In the genomic region with DNA sequence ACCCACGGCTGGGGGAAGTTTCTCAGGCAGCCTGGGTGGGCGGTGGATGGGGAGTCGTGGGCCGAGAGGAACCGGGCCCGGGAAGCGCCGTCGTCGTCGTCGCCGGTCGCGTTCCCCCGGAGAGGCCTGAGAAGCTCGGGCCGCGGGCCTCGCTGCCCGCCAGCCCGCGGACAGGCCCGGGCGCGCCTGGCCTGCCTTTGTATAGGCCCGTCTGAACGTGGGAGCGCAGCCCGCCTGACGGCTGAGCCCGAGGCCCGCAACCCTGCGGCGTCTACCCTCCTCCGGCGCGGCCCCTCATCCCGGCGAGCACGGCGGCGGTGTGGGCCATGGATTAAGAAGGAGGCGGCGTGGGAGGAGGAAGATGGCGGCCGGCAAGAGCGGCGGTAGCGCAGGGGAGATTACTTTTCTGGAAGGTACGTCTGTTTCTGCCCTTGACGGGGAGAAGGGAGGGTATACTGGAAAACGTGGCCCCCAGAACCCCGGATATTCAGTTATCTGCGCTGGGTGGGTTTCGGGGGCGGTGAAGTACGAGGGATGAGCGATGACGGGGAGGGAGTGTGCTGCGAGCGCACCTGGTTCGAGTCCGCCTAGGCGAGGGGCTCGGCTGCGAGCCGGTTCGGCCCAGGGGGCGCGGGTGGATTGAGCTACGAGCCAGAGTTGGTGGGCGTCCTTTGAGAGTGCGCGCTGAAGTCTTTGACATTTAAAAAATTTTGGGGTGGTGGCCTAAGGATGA, we compare ENCODE assay signal across 1 cellular context.
TF ChIP-seq lines count a peak whose summit lies in the region.

No MANE protein-coding gene starts in this region.

TF ChIP-seq in HepG2, 621 proteins besides CTCF, POLR2A, EP300 and RAD21 (continued from another document and continues in another):
- peak; percentile 72 for TF ChIP-seq ZNF816 (CRISPR knock-in tag; IDR thresholded peaks at IDR 0.05; ENCODE audit: borderline replicate concordance)
- TF ChIP-seq, protein P1, sequence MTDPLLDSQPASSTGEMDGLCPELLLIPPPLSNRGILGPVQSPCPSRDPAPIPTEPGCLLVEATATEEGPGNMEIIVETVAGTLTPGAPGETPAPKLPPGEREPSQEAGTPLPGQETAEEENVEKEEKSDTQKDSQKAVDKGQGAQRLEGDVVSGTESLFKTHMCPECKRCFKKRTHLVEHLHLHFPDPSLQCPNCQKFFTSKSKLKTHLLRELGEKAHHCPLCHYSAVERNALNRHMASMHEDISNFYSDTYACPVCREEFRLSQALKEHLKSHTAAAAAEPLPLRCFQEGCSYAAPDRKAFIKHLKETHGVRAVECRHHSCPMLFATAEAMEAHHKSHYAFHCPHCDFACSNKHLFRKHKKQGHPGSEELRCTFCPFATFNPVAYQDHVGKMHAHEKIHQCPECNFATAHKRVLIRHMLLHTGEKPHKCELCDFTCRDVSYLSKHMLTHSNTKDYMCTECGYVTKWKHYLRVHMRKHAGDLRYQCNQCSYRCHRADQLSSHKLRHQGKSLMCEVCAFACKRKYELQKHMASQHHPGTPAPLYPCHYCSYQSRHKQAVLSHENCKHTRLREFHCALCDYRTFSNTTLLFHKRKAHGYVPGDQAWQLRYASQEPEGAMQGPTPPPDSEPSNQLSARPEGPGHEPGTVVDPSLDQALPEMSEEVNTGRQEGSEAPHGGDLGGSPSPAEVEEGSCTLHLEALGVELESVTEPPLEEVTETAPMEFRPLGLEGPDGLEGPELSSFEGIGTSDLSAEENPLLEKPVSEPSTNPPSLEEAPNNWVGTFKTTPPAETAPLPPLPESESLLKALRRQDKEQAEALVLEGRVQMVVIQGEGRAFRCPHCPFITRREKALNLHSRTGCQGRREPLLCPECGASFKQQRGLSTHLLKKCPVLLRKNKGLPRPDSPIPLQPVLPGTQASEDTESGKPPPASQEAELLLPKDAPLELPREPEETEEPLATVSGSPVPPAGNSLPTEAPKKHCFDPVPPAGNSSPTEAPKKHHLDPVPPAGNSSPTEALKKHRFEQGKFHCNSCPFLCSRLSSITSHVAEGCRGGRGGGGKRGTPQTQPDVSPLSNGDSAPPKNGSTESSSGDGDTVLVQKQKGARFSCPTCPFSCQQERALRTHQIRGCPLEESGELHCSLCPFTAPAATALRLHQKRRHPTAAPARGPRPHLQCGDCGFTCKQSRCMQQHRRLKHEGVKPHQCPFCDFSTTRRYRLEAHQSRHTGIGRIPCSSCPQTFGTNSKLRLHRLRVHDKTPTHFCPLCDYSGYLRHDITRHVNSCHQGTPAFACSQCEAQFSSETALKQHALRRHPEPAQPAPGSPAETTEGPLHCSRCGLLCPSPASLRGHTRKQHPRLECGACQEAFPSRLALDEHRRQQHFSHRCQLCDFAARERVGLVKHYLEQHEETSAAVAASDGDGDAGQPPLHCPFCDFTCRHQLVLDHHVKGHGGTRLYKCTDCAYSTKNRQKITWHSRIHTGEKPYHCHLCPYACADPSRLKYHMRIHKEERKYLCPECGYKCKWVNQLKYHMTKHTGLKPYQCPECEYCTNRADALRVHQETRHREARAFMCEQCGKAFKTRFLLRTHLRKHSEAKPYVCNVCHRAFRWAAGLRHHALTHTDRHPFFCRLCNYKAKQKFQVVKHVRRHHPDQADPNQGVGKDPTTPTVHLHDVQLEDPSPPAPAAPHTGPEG (CRISPR knock-in tag; IDR thresholded peaks at IDR 0.05): no peak
- TF ChIP-seq ZNF101 (CRISPR knock-in tag; IDR thresholded peaks at IDR 0.05; ENCODE audit: borderline replicate concordance, low read depth): no peak
- no peak for TF ChIP-seq FOXM1 (CRISPR knock-in tag; IDR thresholded peaks at IDR 0.05)
- TF ChIP-seq, protein P2, sequence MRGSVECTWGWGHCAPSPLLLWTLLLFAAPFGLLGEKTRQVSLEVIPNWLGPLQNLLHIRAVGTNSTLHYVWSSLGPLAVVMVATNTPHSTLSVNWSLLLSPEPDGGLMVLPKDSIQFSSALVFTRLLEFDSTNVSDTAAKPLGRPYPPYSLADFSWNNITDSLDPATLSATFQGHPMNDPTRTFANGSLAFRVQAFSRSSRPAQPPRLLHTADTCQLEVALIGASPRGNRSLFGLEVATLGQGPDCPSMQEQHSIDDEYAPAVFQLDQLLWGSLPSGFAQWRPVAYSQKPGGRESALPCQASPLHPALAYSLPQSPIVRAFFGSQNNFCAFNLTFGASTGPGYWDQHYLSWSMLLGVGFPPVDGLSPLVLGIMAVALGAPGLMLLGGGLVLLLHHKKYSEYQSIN (CRISPR knock-in tag; IDR thresholded peaks at IDR 0.05; ENCODE audit: borderline replicate concordance): no peak
- TF ChIP-seq CREM (IDR thresholded peaks at IDR 0.05): no peak
- no peak for TF ChIP-seq CREM (CRISPR knock-in tag; IDR thresholded peaks at IDR 0.05)
- TF ChIP-seq, protein P3, sequence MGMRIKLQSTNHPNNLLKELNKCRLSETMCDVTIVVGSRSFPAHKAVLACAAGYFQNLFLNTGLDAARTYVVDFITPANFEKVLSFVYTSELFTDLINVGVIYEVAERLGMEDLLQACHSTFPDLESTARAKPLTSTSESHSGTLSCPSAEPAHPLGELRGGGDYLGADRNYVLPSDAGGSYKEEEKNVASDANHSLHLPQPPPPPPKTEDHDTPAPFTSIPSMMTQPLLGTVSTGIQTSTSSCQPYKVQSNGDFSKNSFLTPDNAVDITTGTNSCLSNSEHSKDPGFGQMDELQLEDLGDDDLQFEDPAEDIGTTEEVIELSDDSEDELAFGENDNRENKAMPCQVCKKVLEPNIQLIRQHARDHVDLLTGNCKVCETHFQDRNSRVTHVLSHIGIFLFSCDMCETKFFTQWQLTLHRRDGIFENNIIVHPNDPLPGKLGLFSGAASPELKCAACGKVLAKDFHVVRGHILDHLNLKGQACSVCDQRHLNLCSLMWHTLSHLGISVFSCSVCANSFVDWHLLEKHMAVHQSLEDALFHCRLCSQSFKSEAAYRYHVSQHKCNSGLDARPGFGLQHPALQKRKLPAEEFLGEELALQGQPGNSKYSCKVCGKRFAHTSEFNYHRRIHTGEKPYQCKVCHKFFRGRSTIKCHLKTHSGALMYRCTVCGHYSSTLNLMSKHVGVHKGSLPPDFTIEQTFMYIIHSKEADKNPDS (CRISPR knock-in tag; IDR thresholded peaks at IDR 0.05): 0 out of 2 replicates have a peak, but pooled peaks have one; percentile 38
- TF ChIP-seq ZSCAN12 (CRISPR knock-in tag; IDR thresholded peaks at IDR 0.05): 0 out of 2 replicates have a peak, but pooled peaks have one; percentile 35
- no peak for TF ChIP-seq ZBTB3 (CRISPR knock-in tag; IDR thresholded peaks at IDR 0.05; ENCODE audit: borderline replicate concordance, low read depth)
- TF ChIP-seq, protein P4, sequence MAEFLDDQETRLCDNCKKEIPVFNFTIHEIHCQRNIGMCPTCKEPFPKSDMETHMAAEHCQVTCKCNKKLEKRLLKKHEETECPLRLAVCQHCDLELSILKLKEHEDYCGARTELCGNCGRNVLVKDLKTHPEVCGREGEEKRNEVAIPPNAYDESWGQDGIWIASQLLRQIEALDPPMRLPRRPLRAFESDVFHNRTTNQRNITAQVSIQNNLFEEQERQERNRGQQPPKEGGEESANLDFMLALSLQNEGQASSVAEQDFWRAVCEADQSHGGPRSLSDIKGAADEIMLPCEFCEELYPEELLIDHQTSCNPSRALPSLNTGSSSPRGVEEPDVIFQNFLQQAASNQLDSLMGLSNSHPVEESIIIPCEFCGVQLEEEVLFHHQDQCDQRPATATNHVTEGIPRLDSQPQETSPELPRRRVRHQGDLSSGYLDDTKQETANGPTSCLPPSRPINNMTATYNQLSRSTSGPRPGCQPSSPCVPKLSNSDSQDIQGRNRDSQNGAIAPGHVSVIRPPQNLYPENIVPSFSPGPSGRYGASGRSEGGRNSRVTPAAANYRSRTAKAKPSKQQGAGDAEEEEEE (CRISPR knock-in tag; IDR thresholded peaks at IDR 0.05; ENCODE audit: borderline replicate concordance): no peak
- TF ChIP-seq STAG1 (CRISPR knock-in tag; IDR thresholded peaks at IDR 0.05): no peak
- TF ChIP-seq ZNF839 (CRISPR knock-in tag; IDR thresholded peaks at IDR 0.05; ENCODE audit: borderline replicate concordance): 0 out of 2 replicates have a peak, but pooled peaks have one; percentile 8
- TF ChIP-seq, protein P5, sequence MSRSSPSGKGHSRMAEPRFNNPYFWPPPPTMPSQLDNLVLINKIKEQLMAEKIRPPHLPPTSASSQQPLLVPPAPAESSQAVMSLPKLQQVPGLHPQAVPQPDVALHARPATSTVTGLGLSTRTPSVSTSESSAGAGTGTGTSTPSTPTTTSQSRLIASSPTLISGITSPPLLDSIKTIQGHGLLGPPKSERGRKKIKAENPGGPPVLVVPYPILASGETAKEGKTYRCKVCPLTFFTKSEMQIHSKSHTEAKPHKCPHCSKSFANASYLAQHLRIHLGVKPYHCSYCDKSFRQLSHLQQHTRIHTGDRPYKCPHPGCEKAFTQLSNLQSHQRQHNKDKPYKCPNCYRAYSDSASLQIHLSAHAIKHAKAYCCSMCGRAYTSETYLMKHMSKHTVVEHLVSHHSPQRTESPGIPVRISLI (CRISPR knock-in tag; IDR thresholded peaks at IDR 0.05; ENCODE audit: borderline replicate concordance): no peak
- TF ChIP-seq, protein P6, sequence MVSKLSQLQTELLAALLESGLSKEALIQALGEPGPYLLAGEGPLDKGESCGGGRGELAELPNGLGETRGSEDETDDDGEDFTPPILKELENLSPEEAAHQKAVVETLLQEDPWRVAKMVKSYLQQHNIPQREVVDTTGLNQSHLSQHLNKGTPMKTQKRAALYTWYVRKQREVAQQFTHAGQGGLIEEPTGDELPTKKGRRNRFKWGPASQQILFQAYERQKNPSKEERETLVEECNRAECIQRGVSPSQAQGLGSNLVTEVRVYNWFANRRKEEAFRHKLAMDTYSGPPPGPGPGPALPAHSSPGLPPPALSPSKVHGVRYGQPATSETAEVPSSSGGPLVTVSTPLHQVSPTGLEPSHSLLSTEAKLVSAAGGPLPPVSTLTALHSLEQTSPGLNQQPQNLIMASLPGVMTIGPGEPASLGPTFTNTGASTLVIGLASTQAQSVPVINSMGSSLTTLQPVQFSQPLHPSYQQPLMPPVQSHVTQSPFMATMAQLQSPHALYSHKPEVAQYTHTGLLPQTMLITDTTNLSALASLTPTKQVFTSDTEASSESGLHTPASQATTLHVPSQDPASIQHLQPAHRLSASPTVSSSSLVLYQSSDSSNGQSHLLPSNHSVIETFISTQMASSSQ (IDR thresholded peaks at IDR 0.05; ENCODE audit: low read depth): no peak
- TF ChIP-seq, protein P6 (CRISPR knock-in tag; IDR thresholded peaks at IDR 0.05; ENCODE audit: borderline replicate concordance): no peak
- TF ChIP-seq, protein P7, sequence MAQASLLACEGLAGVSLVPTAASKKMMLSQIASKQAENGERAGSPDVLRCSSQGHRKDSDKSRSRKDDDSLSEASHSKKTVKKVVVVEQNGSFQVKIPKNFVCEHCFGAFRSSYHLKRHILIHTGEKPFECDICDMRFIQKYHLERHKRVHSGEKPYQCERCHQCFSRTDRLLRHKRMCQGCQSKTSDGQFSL (CRISPR knock-in tag; IDR thresholded peaks at IDR 0.05): no peak
- TF ChIP-seq, protein P8, sequence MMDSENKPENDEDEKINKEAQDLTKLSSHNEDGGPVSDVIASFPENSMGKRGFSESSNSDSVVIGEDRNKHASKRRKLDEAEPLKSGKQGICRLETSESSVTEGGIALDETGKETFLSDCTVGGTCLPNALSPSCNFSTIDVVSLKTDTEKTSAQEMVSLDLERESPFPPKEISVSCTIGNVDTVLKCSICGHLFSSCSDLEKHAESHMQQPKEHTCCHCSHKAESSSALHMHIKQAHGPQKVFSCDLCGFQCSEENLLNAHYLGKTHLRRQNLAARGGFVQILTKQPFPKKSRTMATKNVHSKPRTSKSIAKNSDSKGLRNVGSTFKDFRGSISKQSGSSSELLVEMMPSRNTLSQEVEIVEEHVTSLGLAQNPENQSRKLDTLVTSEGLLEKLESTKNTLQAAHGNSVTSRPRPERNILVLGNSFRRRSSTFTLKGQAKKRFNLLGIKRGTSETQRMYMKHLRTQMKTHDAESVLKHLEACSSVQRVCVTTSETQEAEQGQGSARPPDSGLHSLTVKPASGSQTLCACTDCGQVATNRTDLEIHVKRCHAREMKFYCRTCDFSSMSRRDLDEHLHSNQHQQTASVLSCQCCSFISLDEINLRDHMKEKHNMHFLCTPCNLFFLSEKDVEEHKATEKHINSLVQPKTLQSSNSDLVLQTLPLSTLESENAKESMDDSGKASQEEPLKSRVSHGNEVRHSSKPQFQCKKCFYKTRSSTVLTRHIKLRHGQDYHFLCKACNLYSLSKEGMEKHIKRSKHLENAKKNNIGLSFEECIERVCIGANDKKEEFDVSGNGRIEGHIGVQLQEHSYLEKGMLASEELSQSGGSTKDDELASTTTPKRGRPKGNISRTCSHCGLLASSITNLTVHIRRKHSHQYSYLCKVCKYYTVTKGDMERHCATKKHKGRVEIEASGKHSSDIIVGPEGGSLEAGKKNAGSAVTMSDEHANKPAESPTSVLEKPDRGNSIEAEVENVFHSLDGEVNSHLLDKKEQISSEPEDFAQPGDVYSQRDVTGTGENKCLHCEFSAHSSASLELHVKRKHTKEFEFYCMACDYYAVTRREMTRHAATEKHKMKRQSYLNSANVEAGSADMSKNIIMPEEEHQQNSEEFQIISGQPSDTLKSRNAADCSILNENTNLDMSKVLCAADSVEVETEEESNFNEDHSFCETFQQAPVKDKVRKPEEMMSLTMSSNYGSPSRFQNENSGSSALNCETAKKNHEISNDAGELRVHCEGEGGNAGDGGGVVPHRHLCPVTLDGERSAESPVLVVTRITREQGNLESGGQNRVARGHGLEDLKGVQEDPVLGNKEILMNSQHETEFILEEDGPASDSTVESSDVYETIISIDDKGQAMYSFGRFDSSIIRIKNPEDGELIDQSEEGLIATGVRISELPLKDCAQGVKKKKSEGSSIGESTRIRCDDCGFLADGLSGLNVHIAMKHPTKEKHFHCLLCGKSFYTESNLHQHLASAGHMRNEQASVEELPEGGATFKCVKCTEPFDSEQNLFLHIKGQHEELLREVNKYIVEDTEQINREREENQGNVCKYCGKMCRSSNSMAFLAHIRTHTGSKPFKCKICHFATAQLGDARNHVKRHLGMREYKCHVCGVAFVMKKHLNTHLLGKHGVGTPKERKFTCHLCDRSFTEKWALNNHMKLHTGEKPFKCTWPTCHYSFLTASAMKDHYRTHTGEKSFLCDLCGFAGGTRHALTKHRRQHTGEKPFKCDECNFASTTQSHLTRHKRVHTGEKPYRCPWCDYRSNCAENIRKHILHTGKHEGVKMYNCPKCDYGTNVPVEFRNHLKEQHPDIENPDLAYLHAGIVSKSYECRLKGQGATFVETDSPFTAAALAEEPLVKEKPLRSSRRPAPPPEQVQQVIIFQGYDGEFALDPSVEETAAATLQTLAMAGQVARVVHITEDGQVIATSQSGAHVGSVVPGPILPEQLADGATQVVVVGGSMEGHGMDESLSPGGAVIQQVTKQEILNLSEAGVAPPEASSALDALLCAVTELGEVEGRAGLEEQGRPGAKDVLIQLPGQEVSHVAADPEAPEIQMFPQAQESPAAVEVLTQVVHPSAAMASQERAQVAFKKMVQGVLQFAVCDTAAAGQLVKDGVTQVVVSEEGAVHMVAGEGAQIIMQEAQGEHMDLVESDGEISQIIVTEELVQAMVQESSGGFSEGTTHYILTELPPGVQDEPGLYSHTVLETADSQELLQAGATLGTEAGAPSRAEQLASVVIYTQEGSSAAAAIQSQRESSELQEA (CRISPR knock-in tag; IDR thresholded peaks at IDR 0.05; ENCODE audit: not compliant biosample characterization): peak; percentile 93
- TF ChIP-seq ZNF331 (CRISPR knock-in tag; IDR thresholded peaks at IDR 0.05): no peak
- TF ChIP-seq ZNF556 (CRISPR knock-in tag; IDR thresholded peaks at IDR 0.05; ENCODE audit: borderline replicate concordance): 0 out of 2 replicates have a peak, but pooled peaks have one; percentile 8
